ENCODE assay signal across 8 cellular contexts in the genomic region with DNA sequence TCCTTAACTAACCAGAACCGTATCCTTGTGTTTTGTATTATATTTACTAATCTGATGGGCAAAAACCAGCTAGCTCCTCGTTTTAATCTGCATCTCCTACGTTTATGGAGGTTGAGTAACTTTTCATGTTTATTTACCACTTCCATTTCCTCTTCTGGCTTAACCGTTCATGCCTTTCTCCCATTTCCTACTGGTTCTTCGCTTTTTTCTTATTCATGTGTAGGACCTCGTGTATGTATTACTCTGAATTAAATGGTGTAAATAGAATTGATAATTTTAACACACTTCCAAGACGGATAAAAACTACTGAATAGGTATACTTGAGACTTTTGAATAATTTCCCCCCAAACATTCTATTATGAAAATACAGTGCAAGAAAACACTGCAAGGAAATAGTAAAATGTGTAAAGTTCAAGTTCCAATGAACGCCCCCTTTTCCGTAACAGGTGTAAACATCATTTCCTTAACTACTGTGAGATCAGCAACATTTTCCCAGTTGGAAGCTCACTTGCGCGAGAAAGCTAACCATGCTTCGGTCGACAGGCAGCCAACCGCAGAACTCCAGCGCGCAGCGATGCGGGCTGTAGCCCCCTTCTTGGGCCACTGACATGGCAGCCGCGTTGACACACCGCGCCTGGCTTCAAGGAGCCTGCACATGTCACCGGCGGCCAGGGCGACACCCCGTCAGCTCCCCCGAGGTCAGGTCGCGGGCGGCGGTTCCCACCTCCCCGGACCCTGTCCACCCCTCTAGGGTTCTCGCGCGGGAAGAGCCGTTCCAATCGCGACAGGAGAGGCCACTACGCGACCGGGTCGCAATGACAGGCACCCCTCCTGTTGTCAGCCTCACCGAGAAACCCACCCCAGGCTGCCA. TPM values are rescaled to one million over a fixed set of nuclear protein-coding genes. Genes with fewer than 3 reads are reported as not detected.
DNase-seq lines count a peak whose midpoint lies in the region; ATAC-seq and TF ChIP-seq lines count a peak whose summit lies in the region.

No MANE protein-coding gene starts in this region.

- WGBS in heart left ventricle, 4 donors = 2 to 4% (median 3%) methylated on average over 18 to 43 of the region's 43 CpGs

- intact Hi-C loops in heart left ventricle (cut with DNase I) = loop anchor here in 3 of 10 donors (2.0 kb wide), 1 partner anchor 403 kb away; a partner anchor contains a TSS

- H3K27me3 Mint-ChIP-seq in activated naive CD8-positive, alpha-beta T cell treated with anti-CD3 and anti-CD28 coated beads for 36 hours = peaks cover 8% of the 10 kb centered on the region
- H3K27me3 Mint-ChIP-seq in progenitor cell of endocrine pancreas = peaks cover 4% of the 10 kb centered on the region

- peak; percentile 13 for ATAC-seq in GM18867 (IDR thresholded peaks at IDR 0.05; ENCODE audit: unreplicated experiment)
- peak; percentile 9 for ATAC-seq in HG03175 (IDR thresholded peaks at IDR 0.05; ENCODE audit: unreplicated experiment)
- peak in 3 of 4 donors; percentile 2 to 38 (median 23) for ATAC-seq in heart left ventricle

- peak overlapping the region; percentile 95 for H3K27ac Mint-ChIP-seq in activated naive CD8-positive, alpha-beta T cell treated with anti-CD3 and anti-CD28 coated beads for 36 hours
- peak overlapping the region; percentile 69 for H3K27ac Mint-ChIP-seq in progenitor cell of endocrine pancreas

- H3K27ac ChIP-seq in 22Rv1 (peak overlapping the region; percentile 90), heart left ventricle (peak overlapping the region; percentile 79 to 97 (median 93))

- no peaks in the 10 kb centered on the region for H3K9me3 ChIP-seq in heart left ventricle

- TF ChIP-seq CTCF in 22Rv1 (IDR thresholded peaks at IDR 0.05) (no peak), heart left ventricle (IDR thresholded peaks at IDR 0.05) (no peak), progenitor cell of endocrine pancreas (IDR thresholded peaks at IDR 0.05; ENCODE audit: unreplicated experiment) (no peak)

- H3K27me3 ChIP-seq in heart left ventricle = no peaks in the 10 kb centered on the region

- peaks cover 0 to 50% (median 19%) of the 10 kb centered on the region in 12 donors for H3K4me1 ChIP-seq in heart left ventricle

- no peak for TF ChIP-seq POLR2A in heart left ventricle (IDR thresholded peaks at IDR 0.05)

- peak overlapping the region; percentile 93 for H3K4me3 Mint-ChIP-seq in activated naive CD8-positive, alpha-beta T cell treated with anti-CD3 and anti-CD28 coated beads for 36 hours
- H3K4me3 Mint-ChIP-seq in progenitor cell of endocrine pancreas (ENCODE audit: low read depth) = peak overlapping the region; percentile 82

- peaks cover 13% of the 10 kb centered on the region for H3K36me3 Mint-ChIP-seq in activated naive CD8-positive, alpha-beta T cell treated with anti-CD3 and anti-CD28 coated beads for 36 hours
- H3K36me3 Mint-ChIP-seq in progenitor cell of endocrine pancreas (ENCODE audit: insufficient read depth) = no peaks in the 10 kb centered on the region

- H3K4me1 Mint-ChIP-seq in activated naive CD8-positive, alpha-beta T cell treated with anti-CD3 and anti-CD28 coated beads for 36 hours = peaks cover 38% of the 10 kb centered on the region
- peaks cover 22% of the 10 kb centered on the region for H3K4me1 Mint-ChIP-seq in progenitor cell of endocrine pancreas (ENCODE audit: low read depth)

- H3K9me3 Mint-ChIP-seq in activated naive CD8-positive, alpha-beta T cell treated with anti-CD3 and anti-CD28 coated beads for 36 hours = no peaks in the 10 kb centered on the region
- H3K9me3 Mint-ChIP-seq in progenitor cell of endocrine pancreas (ENCODE audit: low read depth) = no peaks in the 10 kb centered on the region

- H3K36me3 ChIP-seq in heart left ventricle = no peaks in the 10 kb centered on the region

- peak; percentile 56 for DNase-seq in RKO (ENCODE audit: low spot score)
- DNase-seq in activated naive CD8-positive, alpha-beta T cell treated with anti-CD3 and anti-CD28 coated beads for 36 hours = peak; percentile 59
- peak; percentile 34 to 75 (median 53) for DNase-seq in heart left ventricle
- DNase-seq in progenitor cell of endocrine pancreas (ENCODE audit: low spot score, unreplicated experiment) = peak; percentile 45
- DNase-seq in NCI-H446 treated with DMSO at 0.1 percent for 48 hours (lab: John Stamatoyannopoulos, UW) = no peak

- peak overlapping the region; percentile 61 to 98 (median 88) for H3K4me3 ChIP-seq in heart left ventricle

RNA-seq across cellular contexts. Expression of a gene that starts 0.8 kb away (rescaled TPM):
- 10 to 100 TPM; 11.5 to 12.4 TPM for total RNA-seq in activated naive CD8-positive, alpha-beta T cell treated with anti-CD3 and anti-CD28 coated beads for 36 hours
- total RNA-seq in heart left ventricle (10 to 100 TPM; 14.3 to 28.6 (median 18.8) TPM), progenitor cell of endocrine pancreas (36.2 and 37.5 TPM in 2 replicates)
- polyA plus RNA-seq in heart left ventricle = 10 to 100 TPM in 1 of 2 donors, 1 to 10 TPM in 1; 7.2 to 13.3 TPM
